Comparison of ENCODE assay signal across 1 cellular context in the genomic region with DNA sequence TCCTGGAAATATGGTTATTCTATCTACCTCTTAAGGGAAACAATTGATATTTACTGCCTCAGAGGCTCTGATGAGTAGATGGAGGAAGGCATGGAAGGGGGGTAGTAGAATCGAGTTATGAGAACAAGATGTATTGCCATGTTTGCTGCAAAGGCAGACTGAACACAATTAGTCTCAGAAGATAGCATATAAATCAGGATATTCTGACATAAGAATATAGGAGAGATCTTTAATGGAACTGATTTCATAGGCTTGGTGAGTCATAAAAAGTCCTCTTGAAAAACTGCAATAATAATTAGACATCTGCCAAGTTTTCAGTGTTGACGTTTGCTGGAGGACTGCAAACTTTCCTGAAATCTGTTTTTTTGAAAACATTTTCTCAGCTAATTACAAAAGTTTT.
TF ChIP-seq lines count a peak whose summit lies in the region.

No MANE protein-coding gene starts in this region.

TF ChIP-seq in SK-N-SH, 30 proteins besides CTCF, POLR2A, EP300 and RAD21 (continued from another document):
- TF ChIP-seq RXRA (IDR thresholded peaks at IDR 0.05; ENCODE audit: borderline replicate concordance, low read depth), result no peak
- no peak for TF ChIP-seq SIN3A (IDR thresholded peaks at IDR 0.05; ENCODE audit: borderline replicate concordance, low read depth, low read length)
- TF ChIP-seq, protein P1, sequence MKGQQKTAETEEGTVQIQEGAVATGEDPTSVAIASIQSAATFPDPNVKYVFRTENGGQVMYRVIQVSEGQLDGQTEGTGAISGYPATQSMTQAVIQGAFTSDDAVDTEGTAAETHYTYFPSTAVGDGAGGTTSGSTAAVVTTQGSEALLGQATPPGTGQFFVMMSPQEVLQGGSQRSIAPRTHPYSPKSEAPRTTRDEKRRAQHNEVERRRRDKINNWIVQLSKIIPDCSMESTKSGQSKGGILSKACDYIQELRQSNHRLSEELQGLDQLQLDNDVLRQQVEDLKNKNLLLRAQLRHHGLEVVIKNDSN (IDR thresholded peaks at IDR 0.05; ENCODE audit: borderline replicate concordance, low read depth), result no peak
- no peak for TF ChIP-seq TEAD4 (IDR thresholded peaks at IDR 0.05; ENCODE audit: borderline replicate concordance, insufficient read depth)
- TF ChIP-seq NRF1 (IDR thresholded peaks at IDR 0.05; ENCODE audit: low read depth, low read length), result no peak
- TF ChIP-seq EZH2phosphoT487 (IDR thresholded peaks at IDR 0.05; ENCODE audit: borderline replicate concordance, low read depth), result no peak
- TF ChIP-seq, protein P2, sequence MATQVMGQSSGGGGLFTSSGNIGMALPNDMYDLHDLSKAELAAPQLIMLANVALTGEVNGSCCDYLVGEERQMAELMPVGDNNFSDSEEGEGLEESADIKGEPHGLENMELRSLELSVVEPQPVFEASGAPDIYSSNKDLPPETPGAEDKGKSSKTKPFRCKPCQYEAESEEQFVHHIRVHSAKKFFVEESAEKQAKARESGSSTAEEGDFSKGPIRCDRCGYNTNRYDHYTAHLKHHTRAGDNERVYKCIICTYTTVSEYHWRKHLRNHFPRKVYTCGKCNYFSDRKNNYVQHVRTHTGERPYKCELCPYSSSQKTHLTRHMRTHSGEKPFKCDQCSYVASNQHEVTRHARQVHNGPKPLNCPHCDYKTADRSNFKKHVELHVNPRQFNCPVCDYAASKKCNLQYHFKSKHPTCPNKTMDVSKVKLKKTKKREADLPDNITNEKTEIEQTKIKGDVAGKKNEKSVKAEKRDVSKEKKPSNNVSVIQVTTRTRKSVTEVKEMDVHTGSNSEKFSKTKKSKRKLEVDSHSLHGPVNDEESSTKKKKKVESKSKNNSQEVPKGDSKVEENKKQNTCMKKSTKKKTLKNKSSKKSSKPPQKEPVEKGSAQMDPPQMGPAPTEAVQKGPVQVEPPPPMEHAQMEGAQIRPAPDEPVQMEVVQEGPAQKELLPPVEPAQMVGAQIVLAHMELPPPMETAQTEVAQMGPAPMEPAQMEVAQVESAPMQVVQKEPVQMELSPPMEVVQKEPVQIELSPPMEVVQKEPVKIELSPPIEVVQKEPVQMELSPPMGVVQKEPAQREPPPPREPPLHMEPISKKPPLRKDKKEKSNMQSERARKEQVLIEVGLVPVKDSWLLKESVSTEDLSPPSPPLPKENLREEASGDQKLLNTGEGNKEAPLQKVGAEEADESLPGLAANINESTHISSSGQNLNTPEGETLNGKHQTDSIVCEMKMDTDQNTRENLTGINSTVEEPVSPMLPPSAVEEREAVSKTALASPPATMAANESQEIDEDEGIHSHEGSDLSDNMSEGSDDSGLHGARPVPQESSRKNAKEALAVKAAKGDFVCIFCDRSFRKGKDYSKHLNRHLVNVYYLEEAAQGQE (IDR thresholded peaks at IDR 0.05; ENCODE audit: low read depth, low read length), result no peak
- TF ChIP-seq GATA2 (CRISPR knock-in tag; IDR thresholded peaks at IDR 0.05), result no peak
- no peak for TF ChIP-seq FOXJ3 (CRISPR knock-in tag; IDR thresholded peaks at IDR 0.05)
- TF ChIP-seq, protein P3, sequence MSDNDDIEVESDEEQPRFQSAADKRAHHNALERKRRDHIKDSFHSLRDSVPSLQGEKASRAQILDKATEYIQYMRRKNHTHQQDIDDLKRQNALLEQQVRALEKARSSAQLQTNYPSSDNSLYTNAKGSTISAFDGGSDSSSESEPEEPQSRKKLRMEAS (IDR thresholded peaks at IDR 0.05; ENCODE audit: low read depth), result no peak
- no peak for TF ChIP-seq MXI1 (IDR thresholded peaks at IDR 0.05; ENCODE audit: low read depth, low read length)
- TF ChIP-seq, protein P4, sequence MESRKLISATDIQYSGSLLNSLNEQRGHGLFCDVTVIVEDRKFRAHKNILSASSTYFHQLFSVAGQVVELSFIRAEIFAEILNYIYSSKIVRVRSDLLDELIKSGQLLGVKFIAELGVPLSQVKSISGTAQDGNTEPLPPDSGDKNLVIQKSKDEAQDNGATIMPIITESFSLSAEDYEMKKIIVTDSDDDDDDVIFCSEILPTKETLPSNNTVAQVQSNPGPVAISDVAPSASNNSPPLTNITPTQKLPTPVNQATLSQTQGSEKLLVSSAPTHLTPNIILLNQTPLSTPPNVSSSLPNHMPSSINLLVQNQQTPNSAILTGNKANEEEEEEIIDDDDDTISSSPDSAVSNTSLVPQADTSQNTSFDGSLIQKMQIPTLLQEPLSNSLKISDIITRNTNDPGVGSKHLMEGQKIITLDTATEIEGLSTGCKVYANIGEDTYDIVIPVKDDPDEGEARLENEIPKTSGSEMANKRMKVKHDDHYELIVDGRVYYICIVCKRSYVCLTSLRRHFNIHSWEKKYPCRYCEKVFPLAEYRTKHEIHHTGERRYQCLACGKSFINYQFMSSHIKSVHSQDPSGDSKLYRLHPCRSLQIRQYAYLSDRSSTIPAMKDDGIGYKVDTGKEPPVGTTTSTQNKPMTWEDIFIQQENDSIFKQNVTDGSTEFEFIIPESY (IDR thresholded peaks at IDR 0.05; ENCODE audit: borderline replicate concordance, low read depth), result no peak
- peak; percentile 21; the same call in 1 of the 2 replicates for TF ChIP-seq JUND (IDR thresholded peaks at IDR 0.05)
- TF ChIP-seq YY1 (IDR thresholded peaks at IDR 0.05; ENCODE audit: low read depth), result no peak
